Comparison of ENCODE assay signal across 20 cellular contexts in the genomic region with DNA sequence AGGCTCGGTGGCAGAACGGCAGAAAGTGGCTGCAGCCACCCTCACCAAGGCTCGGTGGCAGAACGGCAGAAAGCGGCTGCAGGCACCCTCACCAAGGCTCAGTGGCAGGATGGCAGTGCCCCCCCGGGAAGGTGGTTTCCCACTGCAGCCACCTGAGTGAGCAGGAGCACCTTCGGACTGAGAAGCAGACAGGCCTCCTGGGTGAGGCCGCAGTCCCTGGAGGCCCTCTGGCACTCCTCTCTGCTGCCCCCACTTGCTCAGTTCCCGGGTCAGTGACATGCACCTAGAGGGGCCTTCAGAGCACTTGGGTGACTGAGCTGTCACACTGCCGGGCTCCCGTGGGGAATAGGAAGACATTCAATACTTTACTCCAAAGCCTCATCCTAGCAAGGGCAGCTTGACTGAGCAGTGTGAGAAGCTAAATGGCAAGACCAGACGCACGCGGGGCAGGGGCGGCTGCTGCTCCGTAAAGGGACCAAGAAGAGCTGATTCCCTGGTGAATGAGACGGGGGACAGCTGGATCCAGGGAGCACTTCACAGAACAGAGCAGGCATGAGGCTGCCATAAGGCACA.
DNase-seq lines count a peak whose midpoint lies in the region; ATAC-seq and TF ChIP-seq lines count a peak whose summit lies in the region.
"Had no signal": no experiment of that assay in that cellular context is flagged by ENCODE, and none has a peak within 500 bp of the region (broad histone marks: within the 10 kb centered on the region; RNA-seq: fewer than 3 reads in every experiment).

No MANE protein-coding gene starts in this region.

- H3K27me3 ChIP-seq in HUES6 (ENCODE audit: control insufficient read depth, insufficient read depth, low read length) (no peaks in the 10 kb centered on the region), spleen (replicated peaks in 1 of 7) (no peaks in the 10 kb centered on the region), neural progenitor cell (no peaks in the 10 kb centered on the region), left lung (no peaks in the 10 kb centered on the region)

- no peaks in the 10 kb centered on the region for H3K79me2 ChIP-seq in neural progenitor cell (ENCODE audit: low read depth)

- DNase-seq in NCI-H524 treated with DMSO at 0.1 percent for 48 hours (lab: John Stamatoyannopoulos, UW) (peak; percentile 55), left lobe of liver (ENCODE audit: low spot score) (peak; percentile 41), spleen (peak; percentile 72), neural progenitor cell (ENCODE audit: low spot score) (no peak), left lung (no peak)
- DNase-seq: ACHN; C1 segment of cervical spinal cord; CD8-positive, alpha-beta memory T cell; H9; MM.1S; NCI-H1092; NCI-H1436 treated with DMSO at 0.1 percent for 48 hours; NCI-H2029; NCI-H446 treated with DMSO at 0.1 percent for 48 hours; NCI-H748 treated with DMSO at 0.1 percent for 48 hours; NK-92 treated with Interleukin-12 subunit alpha and Interleukin-12 subunit beta, amount 100 ng/mL, for 24 hours; Right ventricle myocardium superior had no signal

- TF ChIP-seq CTCF in spleen (IDR thresholded peaks at IDR 0.05 in 8 of 11, conservative IDR thresholded peaks at IDR 0.05 in 3 of 11) (no peak), neural progenitor cell (IDR thresholded peaks at IDR 0.05) (no peak), left lung (IDR thresholded peaks at IDR 0.05) (no peak)

- H3K4me3 ChIP-seq in HUES6 (ENCODE audit: low read depth, low read length), result no peak overlapping the region
- H3K4me3 ChIP-seq in spleen, result no peak overlapping the region
- H3K4me3 ChIP-seq in neural progenitor cell, result no peak overlapping the region
- H3K4me3 ChIP-seq in left lung, result no peak overlapping the region
- H3K4me3 ChIP-seq: SK-N-MC had no signal

- H3K4me1 ChIP-seq in HUES6 (ENCODE audit: control insufficient read depth, insufficient read depth, low read length), result peaks cover 8% of the 10 kb centered on the region
- peaks cover 0 to 18% (median 6%) of the 10 kb centered on the region in 6 donors for H3K4me1 ChIP-seq in spleen
- no peaks in the 10 kb centered on the region for H3K4me1 ChIP-seq in neural progenitor cell
- no peaks in the 10 kb centered on the region for H3K4me1 ChIP-seq in left lung

- H3K9me3 Mint-ChIP-seq in neural progenitor cell, result no peaks in the 10 kb centered on the region

- no peak overlapping the region for H3K4me2 ChIP-seq in neural progenitor cell

- H3K9me3 ChIP-seq in HUES6 (ENCODE audit: control insufficient read depth, insufficient read depth, low read depth, low read length) (no peaks in the 10 kb centered on the region), spleen (peaks cover 0 to 6% (median 0%) of the 10 kb centered on the region in 8 donors), neural progenitor cell (ENCODE audit: low read depth) (no peaks in the 10 kb centered on the region), left lung (no peaks in the 10 kb centered on the region)

- no peak for TF ChIP-seq POLR2A in spleen (IDR thresholded peaks at IDR 0.05)

- H3K27ac Mint-ChIP-seq in neural progenitor cell, result no peak overlapping the region
- H3K27ac Mint-ChIP-seq: CD8-positive, alpha-beta memory T cell had no signal

- H3K27ac ChIP-seq in HUES6 (ENCODE audit: low read depth, low read length) (no peak overlapping the region), spleen (peak overlapping the region in 1 of 8 donors; percentile 38), neural progenitor cell (no peak overlapping the region), left lung (no peak overlapping the region)
- H3K27ac ChIP-seq: SK-N-MC had no signal

- intact Hi-C loops in spleen (cut with DNase I; ENCODE audit: low total_unique reads), result no loop called here
- intact Hi-C loops in left lung (cut with DNase I), result no loop called here

- peaks cover 9% of the 10 kb centered on the region for H3K27me3 Mint-ChIP-seq in neural progenitor cell (ENCODE audit: insufficient read depth, low read depth)

- H2AFZ ChIP-seq in neural progenitor cell (replicated peaks), result no peak overlapping the region

- peak overlapping the region; percentile 20 for H3K9ac ChIP-seq in HUES6 (ENCODE audit: low read length)
- H3K9ac ChIP-seq in neural progenitor cell, result no peak overlapping the region

- peaks cover 2% of the 10 kb centered on the region for H3K36me3 Mint-ChIP-seq in neural progenitor cell
- H3K36me3 Mint-ChIP-seq: CD8-positive, alpha-beta memory T cell had no signal

- no peaks in the 10 kb centered on the region for H3F3A ChIP-seq in neural progenitor cell (ENCODE audit: low read depth)

- peaks cover 29% of the 10 kb centered on the region for H3K4me1 Mint-ChIP-seq in neural progenitor cell
- H3K4me1 Mint-ChIP-seq: CD8-positive, alpha-beta memory T cell had no signal

- H3K36me3 ChIP-seq in HUES6 (ENCODE audit: control insufficient read depth, insufficient read depth, low read length) (no peaks in the 10 kb centered on the region), spleen (peaks cover 0 to 91% (median 2%) of the 10 kb centered on the region in 6 donors), neural progenitor cell (no peaks in the 10 kb centered on the region), left lung (no peaks in the 10 kb centered on the region)

- no peak for ATAC-seq in left lobe of liver
- ATAC-seq in HG02610 (IDR thresholded peaks at IDR 0.05; ENCODE audit: unreplicated experiment), result no peak
- ATAC-seq in left lung, result no peak

- H4K20me1 ChIP-seq in neural progenitor cell (ENCODE audit: low read depth), result no peaks in the 10 kb centered on the region

- H3K4me3 Mint-ChIP-seq in neural progenitor cell, result no peak overlapping the region
- H3K4me3 Mint-ChIP-seq: CD8-positive, alpha-beta memory T cell had no signal

- WGBS in spleen, 5 donors, result 84 to 93% (median 85%) methylated on average over 14 to 17 of the region's 17 CpGs

Comparison
In these comparisons a context has a peak if more than half of its experiments do, and no peak if none do; other contexts are left out.
1. DNase-seq: peak in NCI-H524 treated with DMSO at 0.1 percent for 48 hours (single experiment), left lobe of liver (single experiment) and spleen (single experiment); none in neural progenitor cell (single experiment) and left lung (0 of 2).